ENCODE assay signal across 11 cellular contexts in the genomic region with DNA sequence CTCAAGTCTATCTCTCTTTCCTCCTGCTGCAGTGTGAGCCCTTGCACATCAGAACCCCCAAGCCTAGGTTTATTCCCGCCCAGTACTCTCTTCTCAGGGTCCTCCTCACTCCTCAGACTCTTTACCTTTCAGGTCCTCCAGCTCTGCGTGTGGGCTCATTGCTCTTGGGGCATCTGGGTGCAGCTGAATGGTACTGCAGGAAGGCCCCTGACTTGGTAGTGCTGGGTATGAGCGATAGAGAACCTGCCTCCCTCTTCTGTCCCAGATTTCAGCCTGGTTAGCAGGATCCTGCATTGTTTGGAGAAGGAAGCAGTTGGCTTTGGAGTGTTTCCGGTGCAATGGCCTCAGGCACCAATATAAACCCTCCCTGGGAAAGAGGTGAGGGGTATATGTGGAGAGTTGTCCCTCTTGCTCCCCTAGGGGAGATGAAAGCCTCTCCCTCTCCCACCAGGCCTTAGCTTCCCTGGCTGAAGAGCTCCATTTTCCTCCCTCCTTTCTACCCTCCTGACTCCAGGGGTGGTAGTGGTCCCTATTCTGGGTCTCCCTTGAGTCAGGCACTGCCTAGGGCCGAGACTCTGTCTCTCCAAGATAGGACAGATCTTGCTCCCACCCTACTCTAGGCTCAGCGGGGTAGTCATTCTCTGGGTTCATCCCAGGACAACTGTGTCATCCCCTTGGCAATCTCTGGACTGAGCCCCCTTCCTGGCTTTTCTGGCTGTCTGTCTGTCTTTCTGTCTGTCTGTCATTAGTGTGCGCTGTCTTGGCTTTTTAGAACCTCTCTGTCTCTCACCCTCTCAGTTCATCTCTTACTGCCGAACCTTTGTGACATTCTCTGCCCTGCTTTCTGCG. TPM values are rescaled to one million over a fixed set of nuclear protein-coding genes. Genes with fewer than 3 reads are reported as not detected.
DNase-seq lines count a peak whose midpoint lies in the region; ATAC-seq and TF ChIP-seq lines count a peak whose summit lies in the region.
"Had no signal": no experiment of that assay in that cellular context is flagged by ENCODE, and none has a peak within 500 bp of the region (broad histone marks: within the 10 kb centered on the region; RNA-seq: fewer than 3 reads in every experiment).

No MANE protein-coding gene starts in this region.

- H3K4me3 Mint-ChIP-seq in CD8-positive, alpha-beta T cell: no peak overlapping the region

- POLR2A ChIA-PET in CD8-positive, alpha-beta T cell (lab: Charles Lee): no interaction called here
- POLR2A ChIA-PET in RWPE1 (lab: Yijun Ruan, JAX; ENCODE audit: low non-redundant PET): no interaction called here

- WGBS in psoas muscle, 3 donors: 40 to 54% (median 48%) methylated on average over 9 of the region's 9 CpGs

- H3K79me2 ChIP-seq in Karpas-422 (ENCODE audit: low read length): no peaks in the 10 kb centered on the region

- no peaks in the 10 kb centered on the region for H3K9me3 Mint-ChIP-seq in CD8-positive, alpha-beta T cell

- H3K9me3 ChIP-seq in CD8-positive, alpha-beta T cell (ENCODE audit: low read length): no peaks in the 10 kb centered on the region
- H3K9me3 ChIP-seq in psoas muscle (no peaks in the 10 kb centered on the region), Karpas-422 (ENCODE audit: low read length) (no peaks in the 10 kb centered on the region)

- H3K4me1 Mint-ChIP-seq in CD8-positive, alpha-beta T cell (ENCODE audit: low read depth): peaks cover 12% of the 10 kb centered on the region

- H3K4me1 ChIP-seq in CD8-positive, alpha-beta T cell (ENCODE audit: insufficient read depth, low read length): peaks cover 8% of the 10 kb centered on the region
- H3K4me1 ChIP-seq in psoas muscle (peaks cover 10% of the 10 kb centered on the region), Karpas-422 (ENCODE audit: low read length) (peaks cover 10% of the 10 kb centered on the region)

- peak overlapping the region; percentile 42 for H3K27ac Mint-ChIP-seq in CD8-positive, alpha-beta T cell

- H3K27me3 ChIP-seq in CD8-positive, alpha-beta T cell (ENCODE audit: insufficient read depth, low read length): no peaks in the 10 kb centered on the region
- H3K27me3 ChIP-seq in psoas muscle (ENCODE audit: insufficient read depth in 3 of 3, low read length in 2 of 3) (no peaks in the 10 kb centered on the region), Karpas-422 (ENCODE audit: low read length) (no peaks in the 10 kb centered on the region)

- H3K9me2 ChIP-seq in Karpas-422 (replicated peaks; ENCODE audit: insufficient read depth, low read length): no peaks in the 10 kb centered on the region

- H4K20me1 ChIP-seq in Karpas-422 (ENCODE audit: insufficient read depth, low read depth, low read length): no peaks in the 10 kb centered on the region

- H3K36me3 ChIP-seq in CD8-positive, alpha-beta T cell (ENCODE audit: insufficient read depth, low read length): no peaks in the 10 kb centered on the region
- H3K36me3 ChIP-seq in psoas muscle (ENCODE audit: insufficient read depth in 1 of 2, low read depth in 1 of 2): no peaks in the 10 kb centered on the region
- H3K36me3 ChIP-seq in Karpas-422 (ENCODE audit: insufficient read depth, low read length): no peaks in the 10 kb centered on the region

- no peak overlapping the region for H3K4me3 ChIP-seq in CD8-positive, alpha-beta T cell (ENCODE audit: low read depth, low read length)
- H3K4me3 ChIP-seq in fibroblast of the aortic adventitia (ENCODE audit: low read depth, low read length) (peak overlapping the region; percentile 89), psoas muscle (peak overlapping the region; percentile 72), Karpas-422 (ENCODE audit: low read length) (no peak overlapping the region)

- no peak for DNase-seq in CD8-positive, alpha-beta T cell
- DNase-seq in RWPE1 (ENCODE audit: low spot score) (no peak), fibroblast of the aortic adventitia (ENCODE audit: low read depth) (no peak), psoas muscle (no peak), Karpas-422 (no peak), iPS-NIHi11 (ENCODE audit: low spot score) (no peak), T1000 (lab: John Stamatoyannopoulos, UW) (no peak)
- DNase-seq: DMS79 treated with DMSO at 0.1 percent for 48 hours, NCI-H1436 had no signal

- CTCF ChIA-PET in CD8-positive, alpha-beta T cell (lab: Charles Lee): interaction anchor here (1.3 to 14.6 kb wide), 4 partner anchors 8 to 82 kb away, joined by 3 to 224 read pairs (median 6); no protein-coding TSS in a partner anchor
- CTCF ChIA-PET in RWPE1 (lab: Yijun Ruan, JAX): interaction anchor here (1.0 kb wide), 1 partner anchor 44 kb away, joined by 5 read pairs; no protein-coding TSS in a partner anchor

- H2AFZ ChIP-seq in Karpas-422 (ENCODE audit: low read length): no peak overlapping the region

- intact Hi-C loops in CD8-positive, alpha-beta T cell (cut with DNase I, micrococcal nuclease): no loop called here
- intact Hi-C loops in psoas muscle (cut with DNase I): no loop called here

- H3K36me3 Mint-ChIP-seq in CD8-positive, alpha-beta T cell: no peaks in the 10 kb centered on the region

- no peak for ATAC-seq in CD8-positive, alpha-beta T cell
- ATAC-seq in psoas muscle (no peak), GM21825 (IDR thresholded peaks at IDR 0.05; ENCODE audit: unreplicated experiment) (no peak)

- no peak overlapping the region for H3K27ac ChIP-seq in CD8-positive, alpha-beta T cell (ENCODE audit: low read depth, low read length)
- H3K27ac ChIP-seq in RWPE1 (peak overlapping the region; percentile 59), psoas muscle (peak overlapping the region; percentile 37), Karpas-422 (ENCODE audit: low read length) (no peak overlapping the region)

- H3K9ac ChIP-seq in Karpas-422 (ENCODE audit: low read length): no peak overlapping the region

- peaks cover 3% of the 10 kb centered on the region for H3K27me3 Mint-ChIP-seq in CD8-positive, alpha-beta T cell (ENCODE audit: low read depth)

- no peak overlapping the region for H3K4me2 ChIP-seq in Karpas-422 (ENCODE audit: low read depth, low read length, poor library complexity, severe bottlenecking)

- no peak for TF ChIP-seq CTCF in CD8-positive, alpha-beta T cell (IDR thresholded peaks at IDR 0.05)
- TF ChIP-seq CTCF in RWPE1 (conservative IDR thresholded peaks at IDR 0.05; ENCODE audit: low read depth) (no peak), fibroblast of the aortic adventitia (IDR thresholded peaks at IDR 0.05; ENCODE audit: insufficient read depth, low read length) (no peak), psoas muscle (IDR thresholded peaks at IDR 0.05) (no peak)

RNA-seq across cellular contexts. Expression of gene LRP1, which starts 3.8 kb away (rescaled TPM):
- total RNA-seq in CD8-positive, alpha-beta T cell: 1 to 10 TPM; 3.6 to 4.0 TPM
- 381 and 541 TPM in 2 replicates for total RNA-seq in fibroblast of the aortic adventitia (ENCODE audit: low replicate concordance)
- total RNA-seq in psoas muscle: 10 to 100 TPM; 33.1 to 50.6 (median 35.1) TPM
- polyA plus RNA-seq in psoas muscle: 10 to 100 TPM; 10.7 to 14.7 (median 14.5) TPM
- total RNA-seq in Karpas-422 (2014; rRNA removed; shearing (Covaris generic); ENCODE audit: low replicate concordance): 0.56 and 3.1 TPM in 2 replicates

RNA-seq across cellular contexts. Expression of gene LRP1-AS, which starts 15.3 kb away (rescaled TPM):
- not detected for total RNA-seq in CD8-positive, alpha-beta T cell
- total RNA-seq in fibroblast of the aortic adventitia (ENCODE audit: low replicate concordance): not detected in 2 replicates
- not detected for total RNA-seq in psoas muscle
- polyA plus RNA-seq in psoas muscle: not detected
- total RNA-seq in Karpas-422 (2014; rRNA removed; shearing (Covaris generic); ENCODE audit: low replicate concordance): not detected in 2 replicates
- total RNA-seq: SK-MEL-5 had no signal

RNA-seq across cellular contexts. Expression of gene STAT6, which starts 21.0 kb away (rescaled TPM):
- 100 to 1,000 TPM; 116 to 127 TPM for total RNA-seq in CD8-positive, alpha-beta T cell
- total RNA-seq in fibroblast of the aortic adventitia (ENCODE audit: low replicate concordance) (89.0 and 102 TPM in 2 replicates), psoas muscle (10 to 100 TPM; 14.1 to 27.7 (median 18.2) TPM)
- 10 to 100 TPM; 10.4 to 11.6 (median 11.3) TPM for polyA plus RNA-seq in psoas muscle
- total RNA-seq in Karpas-422 (2014; rRNA removed; shearing (Covaris generic); ENCODE audit: low replicate concordance): 116 and 140 TPM in 2 replicates

RNA-seq across cellular contexts. Expression of gene NAB2, which starts 43.2 kb away (rescaled TPM):
- total RNA-seq in CD8-positive, alpha-beta T cell: 1 to 10 TPM; 5.9 to 6.7 TPM
- total RNA-seq in fibroblast of the aortic adventitia (ENCODE audit: low replicate concordance): 41.8 and 54.2 TPM in 2 replicates
- total RNA-seq in psoas muscle: 10 to 100 TPM in 2 of 4 donors, 1 to 10 TPM in 2; 7.1 to 28.4 (median 10.8) TPM
- polyA plus RNA-seq in psoas muscle: 100 to 1,000 TPM in 1 of 3 donors, 1 to 10 TPM in 2; 5.6 to 114 (median 8.2) TPM
- total RNA-seq in Karpas-422 (2014; rRNA removed; shearing (Covaris generic); ENCODE audit: low replicate concordance): 19.4 and 38.0 TPM in 2 replicates

RNA-seq across cellular contexts. Expression of gene NEMP1, which starts 53.5 kb away (rescaled TPM):
- 1 to 10 TPM; 4.3 to 7.4 TPM for total RNA-seq in CD8-positive, alpha-beta T cell
- total RNA-seq in fibroblast of the aortic adventitia (ENCODE audit: low replicate concordance) (4.7 and 25.0 TPM in 2 replicates), psoas muscle (1 to 10 TPM; 1.5 to 3.2 (median 2.1) TPM)
- 1 to 10 TPM; 1.3 to 3.0 (median 2.7) TPM for polyA plus RNA-seq in psoas muscle
- total RNA-seq in Karpas-422 (2014; rRNA removed; shearing (Covaris generic); ENCODE audit: low replicate concordance): 34.2 and 59.6 TPM in 2 replicates

Comparison
In these comparisons a context has a peak if more than half of its experiments do, and no peak if none do; other contexts are left out.
1. H3K27ac ChIP-seq: peak in RWPE1 (single experiment) and psoas muscle (single experiment); none in CD8-positive, alpha-beta T cell (single experiment) and Karpas-422 (single experiment).
2. H3K4me3 ChIP-seq: peak in fibroblast of the aortic adventitia (single experiment) and psoas muscle (single experiment); none in CD8-positive, alpha-beta T cell (single experiment) and Karpas-422 (single experiment).